ENCODE assay signal across 23 cellular contexts in genomic region chr7:131083781-131084180, GRCh38.
"Had no signal": no experiment of that assay in that cellular context is flagged by ENCODE, and none has a peak within 500 bp of the region (broad histone marks: within the 10 kb centered on the region; RNA-seq: fewer than 3 reads in every experiment).

No MANE protein-coding gene starts in this region.

- ATAC-seq: activated CD4-positive, CD25-positive, alpha-beta regulatory T cell treated with anti-CD3 and anti-CD28 coated beads, Interleukin-2, amount 50 U/mL, for 24 hours; activated T-cell treated with anti-CD3 and anti-CD28 coated beads, Interleukin-2, amount 50 U/mL, for 72 hours; heart right ventricle; left colon; mucosa of descending colon; sciatic nerve; upper lobe of right lung had no signal

- H3K4me1 Mint-ChIP-seq: activated naive CD8-positive, alpha-beta T cell treated with anti-CD3 and anti-CD28 coated beads, Interleukin-2, amount 10 ng/mL, durations not matched to agents 7 days and 5 days; neural crest cell had no signal

- H3K4me3 ChIP-seq: heart right ventricle, mucosa of descending colon, thyroid gland, upper lobe of right lung had no signal

- H3K4me3 Mint-ChIP-seq: activated CD4-positive, alpha-beta T cell treated with anti-CD3 and anti-CD28 coated beads, Interleukin-2, amount 10 ng/mL, durations not matched to agents 24 days and 14 days; activated naive CD8-positive, alpha-beta T cell treated with anti-CD3 and anti-CD28 coated beads, Interleukin-2, amount 10 ng/mL, durations not matched to agents 7 days and 5 days; activated T-cell treated with anti-CD3 and anti-CD28 coated beads, Interleukin-2, amount 50 U/mL, for 72 hours; neural crest cell had no signal

- H3K27ac Mint-ChIP-seq: activated CD4-positive, alpha-beta T cell treated with anti-CD3 and anti-CD28 coated beads, Interleukin-2, amount 10 ng/mL, durations not matched to agents 24 days and 14 days; activated naive CD8-positive, alpha-beta T cell treated with anti-CD3 and anti-CD28 coated beads, Interleukin-2, amount 10 ng/mL, durations not matched to agents 7 days and 5 days had no signal

- DNase-seq: activated CD4-positive, alpha-beta T cell treated with anti-CD3 and anti-CD28 coated beads, Interleukin-2, amount 10 ng/mL, durations not matched to agents 24 days and 14 days; activated CD8-positive, alpha-beta memory T cell treated with anti-CD3 and anti-CD28 coated beads for 24 hours; activated CD8-positive, alpha-beta memory T cell treated with anti-CD3 and anti-CD28 coated beads, Interleukin-2, amount 50 U/mL, for 48 hours; activated effector memory CD4-positive, alpha-beta T cell treated with anti-CD3 and anti-CD28 coated beads, Interleukin-2, amount 50 U/mL, for 16 hours; activated naive CD8-positive, alpha-beta T cell treated with anti-CD3 and anti-CD28 coated beads, Interleukin-2, amount 10 ng/mL, durations not matched to agents 7 days and 5 days; activated T-cell treated with anti-CD3 and anti-CD28 coated beads, Interleukin-2, amount 50 U/mL, for 72 hours; amygdala; cortex of kidney; heart right ventricle; left colon; mesendoderm; mucosa of descending colon; posterior cingulate gyrus; SK-N-SH; small intestine; stimulated activated CD4-positive, alpha-beta T cell treated with anti-CD3 and anti-CD28 coated beads, Interleukin-2, amount 100 ng/mL, for 24 hours; stimulated activated naive CD4-positive, alpha-beta T cell; thyroid gland; upper lobe of right lung had no signal

- H3K9me3 Mint-ChIP-seq: activated CD4-positive, alpha-beta T cell treated with anti-CD3 and anti-CD28 coated beads, Interleukin-2, amount 10 ng/mL, durations not matched to agents 24 days and 14 days; activated T-cell treated with anti-CD3 and anti-CD28 coated beads, Interleukin-2, amount 50 U/mL, for 72 hours; neural crest cell had no signal

- H3K27me3 ChIP-seq: heart right ventricle, thyroid gland, upper lobe of right lung had no signal

- H3K27me3 Mint-ChIP-seq: activated CD4-positive, alpha-beta T cell treated with anti-CD3 and anti-CD28 coated beads, Interleukin-2, amount 10 ng/mL, durations not matched to agents 24 days and 14 days; activated naive CD8-positive, alpha-beta T cell treated with anti-CD3 and anti-CD28 coated beads, Interleukin-2, amount 10 ng/mL, durations not matched to agents 7 days and 5 days had no signal

- H3K9me3 ChIP-seq: heart right ventricle, mucosa of descending colon, SK-N-SH, thyroid gland, upper lobe of right lung had no signal

- H3K27ac ChIP-seq: epithelial cell of prostate, heart right ventricle, thyroid gland, upper lobe of right lung had no signal
